In the genomic region with DNA sequence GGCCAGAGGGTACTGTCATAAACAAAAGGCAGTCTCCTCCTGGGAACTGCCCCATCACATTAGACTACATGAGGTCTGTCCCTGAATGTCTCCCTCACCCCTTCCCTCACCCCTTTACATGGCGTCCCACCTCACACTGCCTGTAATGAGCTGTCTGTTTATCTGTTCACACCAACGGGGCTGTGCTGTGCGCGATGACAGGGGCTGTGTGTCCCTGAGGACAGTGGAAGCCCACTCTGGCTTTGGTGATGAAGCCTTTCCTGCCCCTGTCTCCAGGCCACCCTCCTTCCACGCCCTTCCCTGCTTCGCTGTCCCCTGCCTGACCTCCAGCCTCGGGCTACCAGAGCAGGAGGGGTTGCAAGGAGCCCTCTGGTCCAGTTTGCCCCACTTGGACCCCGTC, we compare ENCODE assay signal across 30 cellular contexts. TPM values are rescaled to one million over a fixed set of nuclear protein-coding genes. Genes with fewer than 3 reads are reported as not detected.
"Had no signal": no experiment of that assay in that cellular context is flagged by ENCODE, and none has a peak within 500 bp of the region (broad histone marks: within the 10 kb centered on the region; RNA-seq: fewer than 3 reads in every experiment).

No MANE protein-coding gene starts in this region.

- H3K4me1 ChIP-seq: lower lobe of right lung had no signal

- H3K9me3 Mint-ChIP-seq: activated B cell treated with CpG ODN at 0.5 μM for 24 hours; activated naive CD4-positive, alpha-beta T cell treated with anti-CD3 and anti-CD28 coated beads, Interleukin-2, amount 50 U/mL, for 24 hours; activated naive CD8-positive, alpha-beta T cell treated with anti-CD3 and anti-CD28 coated beads, Interleukin-2, amount 50 U/mL, for 24 hours; activated T-helper 2 cell treated with anti-CD3 and anti-CD28 coated beads, Interferon-gamma antibody, Interleukin-2, Interleukin-4, amounts not matched to agents 10 μg/mL and 5 μg/mL and 100 μg/mL, durations not matched to agents 14 hours and 24 hours and 36 hours; natural killer cell; stimulated activated naive CD8-positive, alpha-beta T cell treated with anti-CD3 and anti-CD28 coated beads, Interleukin-15, Interleukin-2, amounts not matched to agents 100 ng/mL and 50 ng/mL, for 24 hours; T-cell; T-helper 2 cell treated with Interferon-gamma antibody and Interleukin-4, amounts not matched to agents 5 μg/mL and 100 μg/mL, for 36 hours had no signal

- H3K4me3 Mint-ChIP-seq: activated B cell treated with CpG ODN at 0.5 μM for 24 hours; activated CD8-positive, alpha-beta memory T cell treated with anti-CD3 and anti-CD28 coated beads, Interleukin-2, amount 10 ng/mL, durations not matched to agents 7 days and 5 days; activated CD8-positive, alpha-beta T cell treated with anti-CD3 and anti-CD28 coated beads, Interleukin-2, amount 10 ng/mL, durations not matched to agents 7 days and 5 days; activated naive CD4-positive, alpha-beta T cell treated with anti-CD3 and anti-CD28 coated beads, Interleukin-2, amount 50 U/mL, for 24 hours; activated naive CD8-positive, alpha-beta T cell treated with anti-CD3 and anti-CD28 coated beads, Interleukin-2, amount 50 U/mL, for 24 hours; natural killer cell; stimulated activated naive CD8-positive, alpha-beta T cell treated with anti-CD3 and anti-CD28 coated beads, Interleukin-15, Interleukin-2, amounts not matched to agents 100 ng/mL and 50 ng/mL, for 24 hours; T-cell; T-helper 2 cell treated with Interferon-gamma antibody and Interleukin-4, amounts not matched to agents 5 μg/mL and 100 μg/mL, for 36 hours had no signal

- H3K27ac ChIP-seq: coronary artery, gastroesophageal sphincter, hepatocyte, lower lobe of right lung, skin epidermis, tibial artery had no signal

- H3K79me2 ChIP-seq: hepatocyte had no signal

- DNase-seq: activated B cell treated with CpG ODN at 0.5 μM for 24 hours; activated CD8-positive, alpha-beta memory T cell treated with anti-CD3 and anti-CD28 coated beads, Interleukin-2, amount 10 ng/mL, durations not matched to agents 7 days and 5 days; activated CD8-positive, alpha-beta T cell treated with anti-CD3 and anti-CD28 coated beads, Interleukin-2, amount 10 ng/mL, durations not matched to agents 7 days and 5 days; activated naive CD8-positive, alpha-beta T cell treated with anti-CD3 and anti-CD28 coated beads, Interleukin-2, amount 50 U/mL, for 24 hours; activated T-cell treated with anti-CD3 and anti-CD28 coated beads, Interleukin-2, amount 50 U/mL, for 48 hours; cerebellar nuclear complex; lower lobe of right lung; mesenchymal stem cell; natural killer cell; stimulated activated CD4-positive, alpha-beta T cell treated with anti-CD3 and anti-CD28 coated beads, Interleukin-12 subunit alpha, Interleukin-12 subunit beta, amount 100 ng/mL, for 4 hours; stimulated activated CD4-positive, alpha-beta T cell treated with anti-CD3 and anti-CD28 coated beads, Interleukin-4, amount 100 ng/mL, for 1 hour; T-cell; tibial artery had no signal

- H3K36me3 ChIP-seq: gastroesophageal sphincter, lower lobe of right lung, tibial artery had no signal

- H3K9me3 ChIP-seq: gastroesophageal sphincter, lower lobe of right lung, tibial artery had no signal

- H3K4me1 Mint-ChIP-seq: activated naive CD4-positive, alpha-beta T cell treated with anti-CD3 and anti-CD28 coated beads, Interleukin-2, amount 50 U/mL, for 24 hours; activated naive CD8-positive, alpha-beta T cell treated with anti-CD3 and anti-CD28 coated beads, Interleukin-2, amount 50 U/mL, for 24 hours; natural killer cell; T-cell had no signal

- H3K36me3 Mint-ChIP-seq: activated CD8-positive, alpha-beta memory T cell treated with anti-CD3 and anti-CD28 coated beads, Interleukin-2, amount 10 ng/mL, durations not matched to agents 7 days and 5 days; activated naive CD4-positive, alpha-beta T cell treated with anti-CD3 and anti-CD28 coated beads, Interleukin-2, amount 50 U/mL, for 24 hours; natural killer cell; T-cell had no signal

- ATAC-seq: activated CD8-positive, alpha-beta memory T cell treated with anti-CD3 and anti-CD28 coated beads, Interleukin-2, amount 10 ng/mL, durations not matched to agents 7 days and 5 days; activated CD8-positive, alpha-beta T cell treated with anti-CD3 and anti-CD28 coated beads, Interleukin-2, amount 10 ng/mL, durations not matched to agents 7 days and 5 days; activated naive CD8-positive, alpha-beta T cell treated with anti-CD3 and anti-CD28 coated beads, Interleukin-2, amount 50 U/mL, for 24 hours; gastroesophageal sphincter; lower lobe of right lung; natural killer cell; sciatic nerve; T-cell had no signal

- H3K4me3 ChIP-seq: coronary artery, gastroesophageal sphincter, hepatocyte, lower lobe of right lung, skin epidermis, tibial artery had no signal

- H3K4me2 ChIP-seq: hepatocyte had no signal

- H3K27ac Mint-ChIP-seq: activated B cell treated with CpG ODN at 0.5 μM for 24 hours; activated CD8-positive, alpha-beta memory T cell treated with anti-CD3 and anti-CD28 coated beads, Interleukin-2, amount 10 ng/mL, durations not matched to agents 7 days and 5 days; activated CD8-positive, alpha-beta T cell treated with anti-CD3 and anti-CD28 coated beads, Interleukin-2, amount 10 ng/mL, durations not matched to agents 7 days and 5 days; activated naive CD4-positive, alpha-beta T cell treated with anti-CD3 and anti-CD28 coated beads, Interleukin-2, amount 50 U/mL, for 24 hours; activated naive CD8-positive, alpha-beta T cell treated with anti-CD3 and anti-CD28 coated beads, Interleukin-2, amount 50 U/mL, for 24 hours; activated T-helper 2 cell treated with anti-CD3 and anti-CD28 coated beads, Interferon-gamma antibody, Interleukin-2, Interleukin-4, amounts not matched to agents 10 μg/mL and 5 μg/mL and 100 μg/mL, durations not matched to agents 14 hours and 24 hours and 36 hours; natural killer cell; stimulated activated naive CD8-positive, alpha-beta T cell treated with anti-CD3 and anti-CD28 coated beads, Interleukin-15, Interleukin-2, amounts not matched to agents 100 ng/mL and 50 ng/mL, for 24 hours; T-cell; T-helper 2 cell treated with Interferon-gamma antibody and Interleukin-4, amounts not matched to agents 5 μg/mL and 100 μg/mL, for 36 hours had no signal

RNA-seq across cellular contexts. Expression of a gene that starts 22.7 kb away (rescaled TPM):
- total RNA-seq: activated B cell treated with CpG ODN at 0.5 μM for 24 hours; activated CD8-positive, alpha-beta memory T cell treated with anti-CD3 and anti-CD28 coated beads, Interleukin-2, amount 10 ng/mL, durations not matched to agents 7 days and 5 days; activated CD8-positive, alpha-beta T cell treated with anti-CD3 and anti-CD28 coated beads, Interleukin-2, amount 10 ng/mL, durations not matched to agents 7 days and 5 days; activated T-helper 2 cell treated with anti-CD3 and anti-CD28 coated beads, Interferon-gamma antibody, Interleukin-2, Interleukin-4, amounts not matched to agents 10 μg/mL and 5 μg/mL and 100 μg/mL, durations not matched to agents 14 hours and 24 hours and 36 hours; endothelial cell of umbilical vein; fibroblast of lung; fibroblast of villous mesenchyme; gastroesophageal sphincter; lower lobe of right lung; mononuclear cell; natural killer cell; osteocyte; posterior vena cava; sciatic nerve had no signal
- polyA plus RNA-seq: endothelial cell of umbilical vein, fibroblast of lung, keratinocyte had no signal

RNA-seq across cellular contexts. Expression of a gene that starts 53.4 kb away (rescaled TPM):
- total RNA-seq: activated CD8-positive, alpha-beta memory T cell treated with anti-CD3 and anti-CD28 coated beads, Interleukin-2, amount 10 ng/mL, durations not matched to agents 7 days and 5 days; fibroblast of villous mesenchyme; gastroesophageal sphincter; hepatocyte; lower lobe of right lung; mononuclear cell; natural killer cell; osteocyte; posterior vena cava; renal cortical epithelial cell; sciatic nerve had no signal
